Comparison of ENCODE assay signal across 23 cellular contexts in genomic region chr16:19657831-19658230, GRCh38.
"Had no signal": no experiment of that assay in that cellular context is flagged by ENCODE, and none has a peak within 500 bp of the region (broad histone marks: within the 10 kb centered on the region; RNA-seq: fewer than 3 reads in every experiment).

No MANE protein-coding gene starts in this region.

- H3K4me3 ChIP-seq: coronary artery, heart left ventricle, lung, psoas muscle, right lobe of liver, skin epidermis, stomach, thyroid gland, upper lobe of left lung, uterus had no signal

- DNase-seq: effector CD8-positive, alpha-beta T cell; heart left ventricle; hippocampal formation; left colon; left ventricle myocardium superior; mesenchymal stem cell; midbrain; naive thymus-derived CD4-positive, alpha-beta T cell; nephron progenitor cell; psoas muscle; retina; right lobe of liver; stimulated activated CD4-positive, alpha-beta T cell treated with anti-CD3 and anti-CD28 coated beads, Interleukin-2, amount 100 ng/mL, for 24 hours; stimulated activated naive CD4-positive, alpha-beta T cell; stomach; thyroid gland; upper lobe of left lung; uterus had no signal

- H3K4me1 ChIP-seq: psoas muscle, right lobe of liver, stomach, thyroid gland, upper lobe of left lung, uterus had no signal

- H3K9me3 ChIP-seq: heart left ventricle, psoas muscle, right lobe of liver, stomach, thyroid gland, upper lobe of left lung, uterus had no signal

- FAIRE-seq: frontal cortex had no signal

- H3K36me3 ChIP-seq: uterus had no signal

- H3K27me3 ChIP-seq: heart left ventricle, right lobe of liver, stomach, thyroid gland, upper lobe of left lung, uterus had no signal

- H3K27ac ChIP-seq: coronary artery, heart left ventricle, parathyroid adenoma, psoas muscle, right lobe of liver, skin epidermis, stomach, thyroid gland, upper lobe of left lung, uterus had no signal
